ENCODE assay signal across 27 cellular contexts in genomic region chr18:61750840-61751668, GRCh38.
"Had no signal": no experiment of that assay in that cellular context is flagged by ENCODE, and none has a peak within 500 bp of the region (broad histone marks: within the 10 kb centered on the region; RNA-seq: fewer than 3 reads in every experiment).

No MANE protein-coding gene starts in this region.

- H3K27me3 ChIP-seq: adrenal gland, ascending aorta, brain microvascular endothelial cell, esophagus muscularis mucosa, gastrocnemius medialis had no signal

- H3K27ac ChIP-seq: adrenal gland, ascending aorta, brain microvascular endothelial cell, esophagus muscularis mucosa, gastrocnemius medialis, WERI-Rb-1 had no signal

- H3K4me1 Mint-ChIP-seq: activated T-helper 17 cell treated with anti-CD3 and anti-CD28 coated beads, Interleukin-2, amount 50 U/mL, for 72 hours; central memory CD8-positive, alpha-beta T cell; stimulated activated naive B cell treated with anti-CD40 and anti-IgM and Interleukin-4, amounts not matched to agents 10 μg/mL and 1 μg/mL and 100 μg/mL, for 72 hours; T-cell had no signal

- H3K9me3 Mint-ChIP-seq: activated T-helper 17 cell treated with anti-CD3 and anti-CD28 coated beads, Interleukin-2, amount 50 U/mL, for 72 hours; central memory CD8-positive, alpha-beta T cell; nephron progenitor cell; T-cell had no signal

- H3K4me1 ChIP-seq: adrenal gland had no signal

- H3K9me3 ChIP-seq: adrenal gland, ascending aorta, esophagus muscularis mucosa, gastrocnemius medialis had no signal

- FAIRE-seq: colon, keratinocyte, TTC549 had no signal

- DNase-seq: activated CD4-positive, alpha-beta T cell treated with anti-CD3 and anti-CD28 coated beads for 1 hour; activated CD4-positive, alpha-beta T cell treated with anti-CD3 and anti-CD28 coated beads, Interleukin-2, amount 50 U/mL, for 1 hour; activated CD8-positive, alpha-beta T cell treated with anti-CD3 and anti-CD28 coated beads, Interleukin-2, amount 10 ng/mL, durations not matched to agents 7 days and 5 days; activated naive CD4-positive, alpha-beta T cell; activated T-cell treated with anti-CD3 and anti-CD28 coated beads, Interleukin-2, amount 50 U/mL, for 1 hour; adrenal gland; brain microvascular endothelial cell; effector memory CD4-positive, alpha-beta T cell; gastrocnemius medialis; midbrain; nephron progenitor cell; stimulated activated CD4-positive, alpha-beta T cell treated with anti-CD3 and anti-CD28 coated beads, Interleukin-15, amount 100 ng/mL, for 24 hours; stimulated activated naive B cell treated with anti-CD40 and anti-IgM and Interleukin-4, amounts not matched to agents 10 μg/mL and 1 μg/mL and 100 μg/mL, for 72 hours; T-cell; trophoblast cell; WERI-Rb-1 had no signal

- H3K36me3 Mint-ChIP-seq: activated naive CD8-positive, alpha-beta T cell; stimulated activated naive B cell treated with anti-CD40 and anti-IgM and Interleukin-4, amounts not matched to agents 10 μg/mL and 1 μg/mL and 100 μg/mL, for 72 hours; T-cell had no signal

- H3K27ac Mint-ChIP-seq: activated CD8-positive, alpha-beta T cell treated with anti-CD3 and anti-CD28 coated beads, Interleukin-2, amount 10 ng/mL, durations not matched to agents 7 days and 5 days; activated naive CD8-positive, alpha-beta T cell; activated T-helper 17 cell treated with anti-CD3 and anti-CD28 coated beads, Interleukin-2, amount 50 U/mL, for 72 hours; nephron progenitor cell; stimulated activated naive B cell treated with anti-CD40 and anti-IgM and Interleukin-4, amounts not matched to agents 10 μg/mL and 1 μg/mL and 100 μg/mL, for 72 hours; T-cell had no signal

- ATAC-seq: activated CD8-positive, alpha-beta T cell treated with anti-CD3 and anti-CD28 coated beads, Interleukin-2, amount 10 ng/mL, durations not matched to agents 7 days and 5 days; activated T-helper 17 cell treated with anti-CD3 and anti-CD28 coated beads, Interleukin-2, amount 50 U/mL, for 72 hours; gastrocnemius medialis; sciatic nerve; SK-N-SH treated with all-trans-retinoic acid at 6 μM for 48 hours; T-cell had no signal

- H3K4me3 ChIP-seq: adrenal gland, ascending aorta, esophagus muscularis mucosa, gastrocnemius medialis, smooth muscle cell had no signal

- H3K36me3 ChIP-seq: adrenal gland, ascending aorta, brain microvascular endothelial cell, esophagus muscularis mucosa, gastrocnemius medialis, WERI-Rb-1 had no signal

- H3K4me3 Mint-ChIP-seq: activated CD8-positive, alpha-beta T cell treated with anti-CD3 and anti-CD28 coated beads, Interleukin-2, amount 10 ng/mL, durations not matched to agents 7 days and 5 days; activated naive CD8-positive, alpha-beta T cell; activated T-helper 17 cell treated with anti-CD3 and anti-CD28 coated beads, Interleukin-2, amount 50 U/mL, for 72 hours; central memory CD8-positive, alpha-beta T cell; nephron progenitor cell; stimulated activated naive B cell treated with anti-CD40 and anti-IgM and Interleukin-4, amounts not matched to agents 10 μg/mL and 1 μg/mL and 100 μg/mL, for 72 hours; T-cell had no signal
